ENCODE assay signal across 8 cellular contexts in the genomic region with DNA sequence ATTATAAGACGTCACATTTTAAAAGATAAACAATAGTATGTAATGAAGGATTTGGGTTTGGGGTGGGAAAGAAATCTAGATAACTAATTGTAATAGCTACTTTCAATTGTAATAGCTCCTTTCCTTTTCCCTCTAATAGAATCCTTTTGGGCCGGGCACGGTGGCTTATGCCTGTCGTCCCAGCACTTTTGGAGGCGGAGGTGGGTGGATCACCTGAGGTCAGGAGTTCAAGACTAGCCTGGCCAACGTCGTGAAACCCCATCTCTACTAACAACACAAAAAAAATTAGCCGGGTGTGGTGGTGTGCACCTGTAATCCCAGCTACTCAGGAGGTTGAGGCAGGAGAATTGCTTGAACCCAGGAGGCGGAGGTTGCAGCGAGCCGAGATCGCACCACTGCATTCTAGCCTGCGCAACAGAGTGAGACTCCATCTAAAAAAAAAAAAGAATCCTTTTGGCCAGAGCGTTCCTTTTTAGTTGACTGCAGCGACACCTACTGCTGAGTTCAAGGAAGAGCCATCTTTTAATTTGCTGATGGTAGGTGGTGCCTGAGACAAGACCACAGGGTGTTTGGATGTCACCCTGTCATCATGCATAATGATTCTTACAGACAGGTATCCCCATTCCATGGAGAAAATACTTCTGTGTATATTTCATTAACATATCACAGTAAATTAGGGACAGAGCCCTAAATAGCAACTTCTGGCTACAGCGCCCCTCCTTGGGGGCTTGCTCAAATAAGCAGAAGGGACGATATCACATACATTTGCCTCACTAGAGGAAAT.
A peak's percentile ranks its signal among the peaks of the same experiment; 100 is the strongest.
DNase-seq lines count a peak whose midpoint lies in the region; ATAC-seq and TF ChIP-seq lines count a peak whose summit lies in the region.

No MANE protein-coding gene starts in this region.

- WGBS in IMR-90 (ENCODE audit: extremely low coverage in 2 of 2, insufficient read length in 1 of 2), 2 experiments, result 60% methylated on average over 1 of the region's 17 CpGs; no CpG with 5 or more reads in 1 of the 2 experiments
- WGBS in psoas muscle, 3 donors, result 30 to 33% (median 32%) methylated on average over 17 of the region's 17 CpGs

- intact Hi-C loops in IMR-90 (cut with micrococcal nuclease), result loop anchor here (1.0 to 10.0 kb wide), 5 partner anchors 380 to 1578 kb away; no protein-coding TSS in a partner anchor
- intact Hi-C loops in activated naive CD4-positive, alpha-beta T cell treated with anti-CD3 and anti-CD28 coated beads for 36 hours (cut with micrococcal nuclease), result loop anchor here (1.0 to 2.0 kb wide), 4 partner anchors 380 to 1581 kb away; no protein-coding TSS in a partner anchor
- intact Hi-C loops in psoas muscle (cut with DNase I), result loop anchor here (2.0 to 5.0 kb wide), 2 partner anchors 585 to 588 kb away; no protein-coding TSS in a partner anchor

- no peak overlapping the region for H3K4ac ChIP-seq in IMR-90 (ENCODE audit: low read depth, low read length)

- H3K27me3 Mint-ChIP-seq in activated naive CD4-positive, alpha-beta T cell treated with anti-CD3 and anti-CD28 coated beads for 36 hours (ENCODE audit: low read depth), result peaks cover 3% of the 10 kb centered on the region

- no peak for TF ChIP-seq POLR2A in IMR-90 (IDR thresholded peaks at IDR 0.05; ENCODE audit: low read depth, low read length)

- no peak overlapping the region for H2BK20ac ChIP-seq in IMR-90 (ENCODE audit: low read depth, low read length)

- H3K36me3 Mint-ChIP-seq in activated naive CD4-positive, alpha-beta T cell treated with anti-CD3 and anti-CD28 coated beads for 36 hours (ENCODE audit: low read depth), result no peaks in the 10 kb centered on the region

- H3K9me1 ChIP-seq in IMR-90 (ENCODE audit: insufficient read depth, low read length), result peaks cover 7% of the 10 kb centered on the region

- H3K36me3 ChIP-seq in IMR-90 (ENCODE audit: control insufficient read depth, insufficient read depth, low read length) (no peaks in the 10 kb centered on the region), NT2/D1 (ENCODE audit: insufficient read depth, insufficient read length, low read length) (no peaks in the 10 kb centered on the region), cardiac muscle cell (peaks cover 7% of the 10 kb centered on the region), psoas muscle (ENCODE audit: insufficient read depth in 1 of 2, low read depth in 1 of 2) (no peaks in the 10 kb centered on the region)

- no peak overlapping the region for H3K23ac ChIP-seq in IMR-90 (ENCODE audit: low read depth, low read length)

- H3K27me3 ChIP-seq in IMR-90 (ENCODE audit: control insufficient read depth, insufficient read depth, low read length), result peaks cover 2% of the 10 kb centered on the region; the same call in 1 of the 2 replicates
- H3K27me3 ChIP-seq in NT2/D1 (ENCODE audit: insufficient read depth, insufficient read length), result no peaks in the 10 kb centered on the region
- H3K27me3 ChIP-seq in cardiac muscle cell, result no peaks in the 10 kb centered on the region
- no peaks in the 10 kb centered on the region for H3K27me3 ChIP-seq in psoas muscle (ENCODE audit: insufficient read depth in 3 of 3, low read length in 2 of 3)

- no peak overlapping the region for H2BK120ac ChIP-seq in IMR-90 (ENCODE audit: low read depth, low read length)

- POLR2A ChIA-PET in IMR-90 (lab: Charles Lee; ENCODE audit: unreplicated experiment), result no interaction called here

- no peak overlapping the region for H3K9ac ChIP-seq in IMR-90 (ENCODE audit: low read depth, low read length)
- H3K9ac ChIP-seq in NT2/D1 (ENCODE audit: insufficient read length, low read depth), result no peak overlapping the region

- no peak overlapping the region for H4K8ac ChIP-seq in IMR-90 (ENCODE audit: low read depth in 2 of 2, low read length in 2 of 2)

- no peak overlapping the region for H2AFZ ChIP-seq in IMR-90 (replicated peaks; ENCODE audit: low read length, poor library complexity)

- H4K5ac ChIP-seq in IMR-90 (ENCODE audit: low read depth, low read length), result no peak overlapping the region

- H3K56ac ChIP-seq in IMR-90 (ENCODE audit: extremely low read depth, insufficient read depth, low read length), result no peak overlapping the region

- no peaks in the 10 kb centered on the region for H3K4me1 Mint-ChIP-seq in activated naive CD4-positive, alpha-beta T cell treated with anti-CD3 and anti-CD28 coated beads for 36 hours (ENCODE audit: low read depth)

- H3K4me2 ChIP-seq in IMR-90 (ENCODE audit: low read depth, low read length), result no peak overlapping the region

- peaks cover 5% of the 10 kb centered on the region for H3K4me1 ChIP-seq in IMR-90 (ENCODE audit: control insufficient read depth, insufficient read depth, low read length)
- H3K4me1 ChIP-seq in NT2/D1 (ENCODE audit: insufficient read depth, insufficient read length), result no peaks in the 10 kb centered on the region
- peaks cover 4% of the 10 kb centered on the region for H3K4me1 ChIP-seq in cardiac muscle cell (ENCODE audit: low read depth)
- no peaks in the 10 kb centered on the region for H3K4me1 ChIP-seq in psoas muscle

- CTCF ChIA-PET in IMR-90 (lab: Yijun Ruan, JAX), result interaction anchor here (0.6 kb wide), 2 partner anchors 10 to 587 kb away, joined by 3 read pairs; no protein-coding TSS in a partner anchor
- CTCF ChIA-PET in activated naive CD4-positive, alpha-beta T cell treated with anti-CD3 and anti-CD28 coated beads for 36 hours (lab: Charles Lee), result interaction anchor here (0.6 to 1.9 kb wide), 14 partner anchors 9 to 1582 kb away, joined by 3 to 9 read pairs (median 4); no protein-coding TSS in a partner anchor

- H3K4me3 ChIP-seq in IMR-90 (ENCODE audit: insufficient read depth, low read depth, low read length), result no peak overlapping the region
- no peak overlapping the region for H3K4me3 ChIP-seq in NT2/D1 (ENCODE audit: insufficient read length, low read depth)
- H3K4me3 ChIP-seq in cardiac muscle cell, result no peak overlapping the region
- H3K4me3 ChIP-seq in psoas muscle, result no peak overlapping the region

- DNase-seq in DMS153 treated with DMSO at 0.1 percent for 48 hours (lab: John Stamatoyannopoulos, UW; ENCODE audit: unreplicated experiment) (peak; percentile 84), IMR-90 (peak; percentile 74), NT2/D1 (ENCODE audit: low read depth, low spot score) (peak; percentile 66), cardiac muscle cell (ENCODE audit: low read depth in 1 of 2, low spot score in 1 of 2) (peak; percentile 75 to 85), psoas muscle (peak in 1 of 2 donors; percentile 12)
- peak; percentile 71 for DNase-seq in activated naive CD4-positive, alpha-beta T cell treated with anti-CD3 and anti-CD28 coated beads for 36 hours

- BruUV-seq in IMR-90 (replicated peaks; lab: Mats Ljungman, UMichigan), result no TSS peak

- TF ChIP-seq CTCF in IMR-90 (conservative IDR thresholded peaks at IDR 0.05; ENCODE audit: low read depth, low read length) (peak; percentile 83), cardiac muscle cell (IDR thresholded peaks at IDR 0.05; ENCODE audit: low read depth, low read length) (peak; percentile 71), psoas muscle (IDR thresholded peaks at IDR 0.05) (peak; percentile 72)

- no peak overlapping the region for H3K18ac ChIP-seq in IMR-90 (ENCODE audit: low read depth, low read length)

- no peak overlapping the region for H3K14ac ChIP-seq in IMR-90 (replicated peaks; ENCODE audit: low read depth, low read length)

- H3K9me3 ChIP-seq in IMR-90 (ENCODE audit: control insufficient read depth, insufficient read depth, low read length) (no peaks in the 10 kb centered on the region), NT2/D1 (ENCODE audit: insufficient read depth, low read length) (no peaks in the 10 kb centered on the region), cardiac muscle cell (ENCODE audit: low read depth) (no peaks in the 10 kb centered on the region), psoas muscle (no peaks in the 10 kb centered on the region)

- no peak overlapping the region for H3K27ac Mint-ChIP-seq in activated naive CD4-positive, alpha-beta T cell treated with anti-CD3 and anti-CD28 coated beads for 36 hours

- H4K20me1 ChIP-seq in IMR-90 (ENCODE audit: insufficient read depth, low read length), result no peaks in the 10 kb centered on the region

- dilution Hi-C loops in IMR-90 (cut with HindIII; ENCODE audit: low sequenced_read_pairs, unreplicated experiment), result no loop called here

- no peak overlapping the region for H2AK9ac ChIP-seq in IMR-90 (replicated peaks; ENCODE audit: low read depth, low read length, poor library complexity)

- H4K91ac ChIP-seq in IMR-90 (ENCODE audit: insufficient read depth, low read depth, low read length), result no peak overlapping the region

- in situ Hi-C loops in IMR-90 (cut with MboI; ENCODE audit: low sequenced_read_pairs), result no loop called here

- H2BK5ac ChIP-seq in IMR-90 (ENCODE audit: low read depth, low read length, poor library complexity, severe bottlenecking), result no peak overlapping the region

- H3K4me3 Mint-ChIP-seq in activated naive CD4-positive, alpha-beta T cell treated with anti-CD3 and anti-CD28 coated beads for 36 hours, result no peak overlapping the region

- no peak overlapping the region for H2BK15ac ChIP-seq in IMR-90 (ENCODE audit: low read depth, low read length)

- H3K27ac ChIP-seq in IMR-90 (ENCODE audit: insufficient read depth, low read length) (no peak overlapping the region), cardiac muscle cell (no peak overlapping the region), psoas muscle (no peak overlapping the region)

- peak; percentile 81 for TF ChIP-seq RAD21 in IMR-90 (IDR thresholded peaks at IDR 0.05; ENCODE audit: low read length)

- no peaks in the 10 kb centered on the region for H3K9me3 Mint-ChIP-seq in activated naive CD4-positive, alpha-beta T cell treated with anti-CD3 and anti-CD28 coated beads for 36 hours

- no peaks in the 10 kb centered on the region for H3K79me1 ChIP-seq in IMR-90 (ENCODE audit: low read depth in 1 of 2, low read length in 2 of 2)

- no peak overlapping the region for H2AK5ac ChIP-seq in IMR-90 (ENCODE audit: low read depth, low read length)

- ATAC-seq in GM21390 (IDR thresholded peaks at IDR 0.05; ENCODE audit: unreplicated experiment), result peak; percentile 71
- peak; percentile 94 for ATAC-seq in IMR-90 (ENCODE audit: low read depth)
- peak in 3 of 4 donors; percentile 48 to 74 (median 64) for ATAC-seq in psoas muscle
- no peak for ATAC-seq in HG02840 (IDR thresholded peaks at IDR 0.05; ENCODE audit: low FRiP score, unreplicated experiment)

TF ChIP-seq in IMR-90, 13 proteins besides CTCF, POLR2A, EP300 and RAD21:
- TF ChIP-seq RCOR1 (IDR thresholded peaks at IDR 0.05; ENCODE audit: insufficient replicate concordance, low read length) (no peak), SMC3 (IDR thresholded peaks at IDR 0.05; ENCODE audit: low read depth, low read length) (peak; percentile 50), CEBPB (IDR thresholded peaks at IDR 0.05; ENCODE audit: low read depth, low read length) (no peak), FOS (IDR thresholded peaks at IDR 0.05; ENCODE audit: low read depth, low read length) (no peak), BHLHE40 (IDR thresholded peaks at IDR 0.05; ENCODE audit: low read depth, low read length) (no peak), CHD1 (IDR thresholded peaks at IDR 0.05; ENCODE audit: low read depth, low read length) (no peak)
